ENCODE assay signal across 23 cellular contexts in genomic region chr12:117900561-117900960, GRCh38.
A peak's percentile ranks its signal among the peaks of the same experiment; 100 is the strongest.
DNase-seq lines count a peak whose midpoint lies in the region; ATAC-seq and TF ChIP-seq lines count a peak whose summit lies in the region.
"Had no signal": no experiment of that assay in that cellular context is flagged by ENCODE, and none has a peak within 500 bp of the region (broad histone marks: within the 10 kb centered on the region; RNA-seq: fewer than 3 reads in every experiment).

No MANE protein-coding gene starts in this region.

- no peak overlapping the region for H2AFZ ChIP-seq in trophoblast cell (ENCODE audit: insufficient read depth, low read length, poor library complexity)
- H2AFZ ChIP-seq: GM23338 had no signal

- no peak for ATAC-seq in GM19463 (IDR thresholded peaks at IDR 0.05; ENCODE audit: unreplicated experiment)
- ATAC-seq: GM23338; left cardiac atrium; naive thymus-derived CD8-positive, alpha-beta T cell; right cardiac atrium; T-cell had no signal

- H2BK120ac ChIP-seq in trophoblast cell (ENCODE audit: insufficient read depth, low read length, poor library complexity) = no peak overlapping the region

- no peak overlapping the region for H2AK5ac ChIP-seq in trophoblast cell (ENCODE audit: low read length)

- H3K23ac ChIP-seq in trophoblast cell (ENCODE audit: low read length) = no peak overlapping the region

- no peak overlapping the region for H4K91ac ChIP-seq in trophoblast cell (ENCODE audit: low read depth, low read length)

- H3K4ac ChIP-seq in trophoblast cell (ENCODE audit: low read depth, low read length) = no peak overlapping the region

- no peak overlapping the region for H4K8ac ChIP-seq in trophoblast cell (ENCODE audit: low read depth, low read length)

- no peaks in the 10 kb centered on the region for H3K36me3 ChIP-seq in trophoblast cell (ENCODE audit: control insufficient read depth in 1 of 2, insufficient read depth in 2 of 2, low read length in 2 of 2)
- H3K36me3 ChIP-seq in endodermal cell (ENCODE audit: control insufficient read depth, insufficient read depth, low read length) = no peaks in the 10 kb centered on the region
- H3K36me3 ChIP-seq: BLaER1, cardiac muscle cell had no signal

- no peak overlapping the region for H2BK5ac ChIP-seq in trophoblast cell (ENCODE audit: low read depth, low read length, poor library complexity)

- no peak overlapping the region for H3K14ac ChIP-seq in trophoblast cell (ENCODE audit: low read length)

- no peaks in the 10 kb centered on the region for H3K79me1 ChIP-seq in trophoblast cell (ENCODE audit: low read length)

- peaks cover 2% of the 10 kb centered on the region for H3K9me3 ChIP-seq in trophoblast cell (ENCODE audit: insufficient read depth, low read depth, low read length)
- H3K9me3 ChIP-seq in endodermal cell (ENCODE audit: control insufficient read depth, low read length) = no peaks in the 10 kb centered on the region

- H3K27me3 ChIP-seq in trophoblast cell (ENCODE audit: insufficient read depth, low read length) (no peaks in the 10 kb centered on the region), endodermal cell (ENCODE audit: control insufficient read depth, insufficient read depth, low read length, poor library complexity, severe bottlenecking) (no peaks in the 10 kb centered on the region)
- H3K27me3 ChIP-seq: BLaER1, cardiac muscle cell, dorsolateral prefrontal cortex had no signal

- H3K9ac ChIP-seq in trophoblast cell (ENCODE audit: low read length) (no peak overlapping the region), endodermal cell (ENCODE audit: extremely low read depth, low read length, poor library complexity, severe bottlenecking) (no peak overlapping the region)
- H3K9ac ChIP-seq: BLaER1 had no signal

- no peak overlapping the region for H3K18ac ChIP-seq in trophoblast cell (ENCODE audit: low read length)

- no peak for TF ChIP-seq CTCF in endodermal cell (conservative IDR thresholded peaks at IDR 0.05)

- no peak overlapping the region for H2BK12ac ChIP-seq in trophoblast cell (ENCODE audit: low read length)

- no peaks in the 10 kb centered on the region for H3K27me3 Mint-ChIP-seq in endodermal cell (ENCODE audit: insufficient read depth)

- H3K4me3 Mint-ChIP-seq in endodermal cell = no peak overlapping the region
- H3K4me3 Mint-ChIP-seq: GM23338; naive thymus-derived CD8-positive, alpha-beta T cell; T-cell had no signal

- H3K4me3 ChIP-seq in trophoblast cell (ENCODE audit: low read depth, low read length) (no peak overlapping the region), endodermal cell (ENCODE audit: low read length) (no peak overlapping the region)
- H3K4me3 ChIP-seq: BLaER1, cardiac muscle cell, dorsolateral prefrontal cortex, GM23338 had no signal

- no peaks in the 10 kb centered on the region for H3K4me1 Mint-ChIP-seq in endodermal cell
- H3K4me1 Mint-ChIP-seq: GM23338; naive thymus-derived CD8-positive, alpha-beta T cell; T-cell had no signal

- H3K9me3 Mint-ChIP-seq in endodermal cell = no peaks in the 10 kb centered on the region
- H3K9me3 Mint-ChIP-seq: GM23338 had no signal

- H3K79me2 ChIP-seq in trophoblast cell (ENCODE audit: control insufficient read depth, insufficient read depth, low read length, poor library complexity) = no peaks in the 10 kb centered on the region

- H3K27ac ChIP-seq in trophoblast cell (ENCODE audit: low read depth, low read length) (no peak overlapping the region), endodermal cell (ENCODE audit: low read depth, low read length) (no peak overlapping the region), substantia nigra (ENCODE audit: low read depth, low read length, poor library complexity, severe bottlenecking) (no peak overlapping the region)
- H3K27ac ChIP-seq: BLaER1, cardiac muscle cell, dorsolateral prefrontal cortex, epithelial cell of prostate, VCaP had no signal

- H3K27ac Mint-ChIP-seq in endodermal cell = no peak overlapping the region
- H3K27ac Mint-ChIP-seq: GM23338; naive thymus-derived CD8-positive, alpha-beta T cell; T-cell had no signal

- no peak overlapping the region for H4K12ac ChIP-seq in trophoblast cell (ENCODE audit: low read depth, low read length)

- H3K36me3 Mint-ChIP-seq in endodermal cell (ENCODE audit: low read depth) = no peaks in the 10 kb centered on the region

- H3K4me2 ChIP-seq in trophoblast cell (ENCODE audit: low read length) = no peak overlapping the region
- H3K4me2 ChIP-seq: BLaER1, GM23338 had no signal

- DNase-seq in GM03348 (ENCODE audit: low spot score) (peak; percentile 8), LoVo (ENCODE audit: low spot score) (peak; percentile 16), astrocyte of the hippocampus (ENCODE audit: low read depth, low spot score) (peak; percentile 4), trophoblast cell (peak; percentile 62 to 87), endodermal cell (no peak), substantia nigra (lab: John Stamatoyannopoulos, UW) (no peak)
- no peak for DNase-seq in activated CD8-positive, alpha-beta memory T cell treated with anti-CD3 and anti-CD28 coated beads, Interleukin-2, amount 50 U/mL, for 48 hours
- DNase-seq: activated effector memory CD4-positive, alpha-beta T cell treated with anti-CD3 and anti-CD28 coated beads, Interleukin-2, amount 50 U/mL, for 16 hours; dorsolateral prefrontal cortex; Karpas-422; left cardiac atrium; naive thymus-derived CD8-positive, alpha-beta T cell; NCI-H1105 treated with DMSO at 0.1 percent for 48 hours; NCI-H510A; right cardiac atrium; SHP77; T-cell had no signal

- H3K4me1 ChIP-seq in trophoblast cell (ENCODE audit: control insufficient read depth in 1 of 2, insufficient read depth in 2 of 2, low read length in 2 of 2) (no peaks in the 10 kb centered on the region), endodermal cell (ENCODE audit: control insufficient read depth, insufficient read depth, low read length) (no peaks in the 10 kb centered on the region)

- WGBS in trophoblast cell (ENCODE audit: extremely low coverage, insufficient coverage, insufficient read length) = no CpG with 5 or more reads among the region's 4 CpGs
- WGBS in endodermal cell (ENCODE audit: insufficient coverage in 1 of 2, insufficient read length in 1 of 2), 2 experiments = 90 to 97% methylated on average over 2 to 4 of the region's 4 CpGs

Comparison
In these comparisons a context has a peak if more than half of its experiments do, and no peak if none do; other contexts are left out.
1. DNase-seq: peak in GM03348 (single experiment), LoVo (single experiment), astrocyte of the hippocampus (single experiment) and trophoblast cell (2 of 2); none in activated CD8-positive, alpha-beta memory T cell treated with anti-CD3 and anti-CD28 coated beads, Interleukin-2, amount 50 U/mL, for 48 hours (single experiment), endodermal cell (single experiment) and substantia nigra (0 of 49).